ENCODE assay signal across 16 cellular contexts in genomic region chr22:31739795-31740201, GRCh38. TPM values are rescaled to one million over a fixed set of nuclear protein-coding genes. Genes with fewer than 3 reads are reported as not detected.
DNase-seq lines count a peak whose midpoint lies in the region; ATAC-seq and TF ChIP-seq lines count a peak whose summit lies in the region.
"Had no signal": no experiment of that assay in that cellular context is flagged by ENCODE, and none has a peak within 500 bp of the region (broad histone marks: within the 10 kb centered on the region; RNA-seq: fewer than 3 reads in every experiment).

No MANE protein-coding gene starts in this region.

- 35 to 51% (median 49%) methylated on average over 2 of the region's 2 CpGs for WGBS in heart left ventricle, 4 donors

- H3F3A ChIP-seq in PC-9 (ENCODE audit: insufficient read depth, low read depth) = peaks cover 7% of the 10 kb centered on the region; the same call in 1 of the 2 replicates

- DNase-seq in GF-D8 (lab: John Stamatoyannopoulos, UW) (peak; percentile 36), OCI-M1 (lab: John Stamatoyannopoulos, UW) (peak; percentile 21), heart left ventricle (no peak), omental fat pad (ENCODE audit: low spot score) (no peak), foreskin fibroblast (no peak), PC-9 (no peak)
- DNase-seq: activated naive CD4-positive, alpha-beta T cell treated with anti-CD3 and anti-CD28 coated beads for 36 hours; Caco-2; dermis blood vessel endothelial cell; immature natural killer cell; NCI-H1694 treated with DMSO at 0.1 percent for 48 hours; NCI-H446 treated with DMSO at 0.1 percent for 48 hours; SIG-M5; T-helper 2 cell had no signal

- no peaks in the 10 kb centered on the region for H3K9me3 ChIP-seq in heart left ventricle
- no peaks in the 10 kb centered on the region for H3K9me3 ChIP-seq in PC-9 (ENCODE audit: insufficient read depth, low read depth)
- H3K9me3 ChIP-seq: Caco-2 had no signal

- no TSS peak for BruUV-seq in PC-9 (replicated peaks; lab: Mats Ljungman, UMichigan)

- H3K79me2 ChIP-seq in PC-9 (ENCODE audit: low read depth) = peaks cover 81% of the 10 kb centered on the region

- POLR2A ChIA-PET in PC-9 (lab: Charles Lee; ENCODE audit: unreplicated experiment) = no interaction called here

- no peak overlapping the region for H3K4me2 ChIP-seq in PC-9

- no peaks in the 10 kb centered on the region for H3K9me2 ChIP-seq in PC-9 (ENCODE audit: insufficient read depth)

- TF ChIP-seq CTCF in heart left ventricle (IDR thresholded peaks at IDR 0.05) (no peak), omental fat pad (IDR thresholded peaks at IDR 0.05) (no peak), foreskin fibroblast (IDR thresholded peaks at IDR 0.05; ENCODE audit: low read depth, low read length) (no peak), PC-9 (conservative IDR thresholded peaks at IDR 0.05) (no peak)

- intact Hi-C loops in heart left ventricle (cut with DNase I) (loop anchor here in 1 of 10 donors (10.0 kb wide), 1 partner anchor 75 kb away; the partner anchor contains the start of gene PISD), PC-9 (cut with micrococcal nuclease; ENCODE audit: unreplicated experiment) (no loop called here)

- H3K4me1 ChIP-seq in heart left ventricle = peaks cover 0 to 27% (median 14%) of the 10 kb centered on the region in 12 donors
- H3K4me1 ChIP-seq in PC-9 (replicated peaks; ENCODE audit: insufficient read depth) = peaks cover 9% of the 10 kb centered on the region

- ATAC-seq in heart left ventricle (peak; percentile 54 to 67 (median 66)), omental fat pad (ENCODE audit: low FRiP score) (peak; percentile 68), HG03280 (IDR thresholded peaks at IDR 0.05; ENCODE audit: unreplicated experiment) (no peak)

- no peak overlapping the region for H2AFZ ChIP-seq in PC-9

- H3K36me3 ChIP-seq in heart left ventricle = peaks cover 0 to 73% (median 17%) of the 10 kb centered on the region in 9 donors
- peaks cover 26% of the 10 kb centered on the region for H3K36me3 ChIP-seq in PC-9 (ENCODE audit: low read depth)

- no peak for TF ChIP-seq POLR2A in heart left ventricle (IDR thresholded peaks at IDR 0.05)

- H4K20me1 ChIP-seq in PC-9 (ENCODE audit: insufficient read depth) = peaks cover 17% of the 10 kb centered on the region

- H3K27me3 ChIP-seq in heart left ventricle = no peaks in the 10 kb centered on the region
- H3K27me3 ChIP-seq in PC-9 (ENCODE audit: insufficient read depth, low read depth) = no peaks in the 10 kb centered on the region

- CTCF ChIA-PET in PC-9 (lab: Charles Lee) = no interaction called here

- peak overlapping the region in 3 of 12 donors; percentile 11 to 46 (median 35) for H3K27ac ChIP-seq in heart left ventricle
- no peak overlapping the region for H3K27ac ChIP-seq in PC-9
- H3K27ac ChIP-seq: epithelial cell of prostate had no signal

- no peak overlapping the region for H3K4me3 ChIP-seq in heart left ventricle
- no peak overlapping the region for H3K4me3 ChIP-seq in foreskin fibroblast (ENCODE audit: low read depth in 1 of 2, low read length in 2 of 2)
- no peak overlapping the region for H3K4me3 ChIP-seq in PC-9

RNA-seq across cellular contexts. Expression of gene PRR14L, which starts 10.1 kb away (rescaled TPM):
- total RNA-seq in heart left ventricle (10 to 100 TPM in 8 of 9 donors, 1 to 10 TPM in 1; 6.6 to 29.1 (median 15.1) TPM), omental fat pad (10 to 100 TPM; 23.8 to 31.2 (median 30.3) TPM), PC-9 (2021) (43.9 and 46.1 TPM in 2 replicates)
- polyA plus RNA-seq in heart left ventricle = 1 to 10 TPM; 4.3 to 8.0 TPM

RNA-seq across cellular contexts. Expression of gene DEPDC5, which starts 14.0 kb away (rescaled TPM):
- total RNA-seq in heart left ventricle = 10 to 100 TPM in 6 of 9 donors, 1 to 10 TPM in 3; 6.4 to 21.4 (median 13.9) TPM
- polyA plus RNA-seq in heart left ventricle = 1 to 10 TPM; 5.7 to 8.6 TPM
- 10 to 100 TPM; 11.5 to 20.6 (median 13.8) TPM for total RNA-seq in omental fat pad
- total RNA-seq in PC-9 (2021) = 25.9 and 28.1 TPM in 2 replicates

Comparison
In these comparisons a context has a peak if more than half of its experiments do, and no peak if none do; other contexts are left out.
1. DNase-seq: peak in GF-D8 (single experiment) and OCI-M1 (single experiment); none in heart left ventricle (0 of 5), omental fat pad (single experiment), foreskin fibroblast (0 of 2) and PC-9 (0 of 2).